17 cellular contexts compared by ENCODE assay signal in genomic region chr12:92786045-92786444, GRCh38.
DNase-seq lines count a peak whose midpoint lies in the region; FAIRE-seq and TF ChIP-seq lines count a peak whose summit lies in the region.
"Had no signal": no experiment of that assay in that cellular context is flagged by ENCODE, and none has a peak within 500 bp of the region (broad histone marks: within the 10 kb centered on the region; RNA-seq: fewer than 3 reads in every experiment).

No MANE protein-coding gene starts in this region.

- no peak overlapping the region for H3K14ac ChIP-seq in mesenchymal stem cell (ENCODE audit: low read length in 2 of 2)

- peak overlapping the region; percentile 20 for H3K9ac ChIP-seq in mesenchymal stem cell (ENCODE audit: low read length)

- no peaks in the 10 kb centered on the region for H3K9me3 Mint-ChIP-seq in HFFc6
- H3K9me3 Mint-ChIP-seq: activated CD4-positive, alpha-beta T cell treated with anti-CD3 and anti-CD28 coated beads, Interleukin-2, amount 10 ng/mL, durations not matched to agents 24 days and 14 days had no signal

- peaks cover 31% of the 10 kb centered on the region for H3K36me3 Mint-ChIP-seq in HFFc6 (ENCODE audit: low read depth)

- H3K4me2 ChIP-seq in mesenchymal stem cell (ENCODE audit: low read length, poor library complexity, severe bottlenecking) = no peak overlapping the region

- H3K4ac ChIP-seq in mesenchymal stem cell (ENCODE audit: low read depth in 1 of 2, low read length in 2 of 2) = no peak overlapping the region

- H3K4me1 Mint-ChIP-seq in HFFc6 (ENCODE audit: low read depth) = peaks cover 43% of the 10 kb centered on the region

- no peak overlapping the region for H2AK5ac ChIP-seq in mesenchymal stem cell (ENCODE audit: low read length, severe bottlenecking)

- no peak overlapping the region for H3K18ac ChIP-seq in mesenchymal stem cell (ENCODE audit: low read depth in 1 of 2, low read length in 2 of 2)

- H2AFZ ChIP-seq in mesenchymal stem cell (ENCODE audit: low read depth, low read length) = no peak overlapping the region

- H2BK120ac ChIP-seq in mesenchymal stem cell (ENCODE audit: low read depth, low read length) = no peak overlapping the region

- H3K9me3 ChIP-seq in mesenchymal stem cell (ENCODE audit: control insufficient read depth, low read length) = no peaks in the 10 kb centered on the region
- H3K9me3 ChIP-seq: esophagus squamous epithelium had no signal

- H3K27ac Mint-ChIP-seq in HFFc6 = no peak overlapping the region; the same call in 1 of the 2 replicates
- H3K27ac Mint-ChIP-seq: activated CD4-positive, alpha-beta T cell treated with anti-CD3 and anti-CD28 coated beads, Interleukin-2, amount 10 ng/mL, durations not matched to agents 24 days and 14 days had no signal

- DNase-seq in AG08396 (ENCODE audit: low spot score) = peak; percentile 27
- DNase-seq in HFFc6 = peak; percentile 35
- DNase-seq in bronchial epithelial cell (ENCODE audit: low read depth) = peak; percentile 27
- peak; percentile 37 for DNase-seq in mesenchymal stem cell
- no peak for DNase-seq in NCI-H1092 treated with DMSO at 0.1 percent for 48 hours (lab: John Stamatoyannopoulos, UW)
- DNase-seq in NCI-H146 (lab: John Stamatoyannopoulos, UW) = no peak
- DNase-seq in NCI-H187 (lab: John Stamatoyannopoulos, UW) = no peak
- DNase-seq in NCI-H1930 (lab: John Stamatoyannopoulos, UW) = no peak
- DNase-seq: activated CD4-positive, alpha-beta T cell treated with anti-CD3 and anti-CD28 coated beads, Interleukin-2, amount 10 ng/mL, durations not matched to agents 24 days and 14 days; activated T-cell treated with anti-CD3 and anti-CD28 coated beads, Interleukin-2, amount 50 U/mL, for 1 hour; DMS153; esophagus squamous epithelium; NCI-H1436 treated with DMSO at 0.1 percent for 48 hours; NCI-H524 treated with DMSO at 0.1 percent for 48 hours; nucleus accumbens; stomach had no signal

- H4K8ac ChIP-seq in mesenchymal stem cell (ENCODE audit: low read length) = no peak overlapping the region

- H2BK5ac ChIP-seq in mesenchymal stem cell (ENCODE audit: low read depth, low read length, poor library complexity, severe bottlenecking) = no peak overlapping the region

- 95% methylated on average over 1 of the region's 1 CpG for WGBS in mesenchymal stem cell

- no peaks in the 10 kb centered on the region; the same call in 1 of the 2 replicates for H3K27me3 Mint-ChIP-seq in HFFc6 (ENCODE audit: insufficient read depth)
- H3K27me3 Mint-ChIP-seq: activated CD4-positive, alpha-beta T cell treated with anti-CD3 and anti-CD28 coated beads, Interleukin-2, amount 10 ng/mL, durations not matched to agents 24 days and 14 days had no signal

- H3K27me3 ChIP-seq in bronchial epithelial cell (ENCODE audit: control insufficient read depth, insufficient read depth, low read length) (no peaks in the 10 kb centered on the region), mesenchymal stem cell (ENCODE audit: control insufficient read depth in 1 of 2, insufficient read depth in 1 of 2, low read length in 2 of 2) (no peaks in the 10 kb centered on the region)
- H3K27me3 ChIP-seq: esophagus squamous epithelium, stomach had no signal

- H2BK12ac ChIP-seq in mesenchymal stem cell (ENCODE audit: low read length in 2 of 2) = no peak overlapping the region

- no peaks in the 10 kb centered on the region for H3K4me1 ChIP-seq in mesenchymal stem cell (ENCODE audit: control insufficient read depth, insufficient read depth, low read depth, low read length)

- peaks cover 2% of the 10 kb centered on the region for H3K36me3 ChIP-seq in bronchial epithelial cell (ENCODE audit: control insufficient read depth, insufficient read depth, low read length)
- H3K36me3 ChIP-seq in mesenchymal stem cell (ENCODE audit: control insufficient read depth in 1 of 2, insufficient read depth in 2 of 2, low read depth in 1 of 2, low read length in 2 of 2) = peaks cover 0 to 59% of the 10 kb centered on the region in 2 experiments

- no peak overlapping the region; the same call in 1 of the 2 replicates for H3K4me3 Mint-ChIP-seq in HFFc6
- H3K4me3 Mint-ChIP-seq: activated CD4-positive, alpha-beta T cell treated with anti-CD3 and anti-CD28 coated beads, Interleukin-2, amount 10 ng/mL, durations not matched to agents 24 days and 14 days had no signal

- no peak overlapping the region for H2BK15ac ChIP-seq in mesenchymal stem cell (ENCODE audit: low read depth, poor library complexity, severe bottlenecking)

- H3K4me3 ChIP-seq in bronchial epithelial cell (ENCODE audit: low read depth, low read length) (no peak overlapping the region), mesenchymal stem cell (ENCODE audit: insufficient read depth in 1 of 2, low read depth in 1 of 2, low read length in 2 of 2) (no peak overlapping the region)
- H3K4me3 ChIP-seq: esophagus squamous epithelium, stomach had no signal

- peaks cover 2% of the 10 kb centered on the region for H3K79me1 ChIP-seq in mesenchymal stem cell (replicated peaks; ENCODE audit: low read length, poor library complexity, severe bottlenecking)

- no peak for FAIRE-seq in bronchial epithelial cell (lab: Jason Lieb, UNC)
- FAIRE-seq: RCC 7860 had no signal

- H4K91ac ChIP-seq in mesenchymal stem cell (ENCODE audit: low read length) = no peak overlapping the region

- no peak for TF ChIP-seq CTCF in HFFc6 (IDR thresholded peaks at IDR 0.05)
- no peak for TF ChIP-seq CTCF in bronchial epithelial cell (IDR thresholded peaks at IDR 0.05; ENCODE audit: insufficient read depth, low read length, severe bottlenecking)

- H3K27ac ChIP-seq in mesenchymal stem cell (ENCODE audit: low read length, poor library complexity, severe bottlenecking) = no peak overlapping the region
- H3K27ac ChIP-seq: esophagus squamous epithelium, stomach had no signal

- no peak overlapping the region for H3K23ac ChIP-seq in mesenchymal stem cell (ENCODE audit: low read length in 2 of 2)

Comparison
In these comparisons a context has a peak if more than half of its experiments do, and no peak if none do; other contexts are left out.
1. DNase-seq: peak in AG08396 (single experiment), HFFc6 (single experiment), bronchial epithelial cell (single experiment) and mesenchymal stem cell (single experiment); none in NCI-H1092 treated with DMSO at 0.1 percent for 48 hours (single experiment), NCI-H146 (single experiment), NCI-H187 (0 of 2) and NCI-H1930 (0 of 2).